In genomic region chr5:14660836-14661235, GRCh38 we compare ENCODE assay signal across 20 cellular contexts. TPM values are rescaled to one million over a fixed set of nuclear protein-coding genes. Genes with fewer than 3 reads are reported as not detected.
DNase-seq lines count a peak whose midpoint lies in the region; ATAC-seq and TF ChIP-seq lines count a peak whose summit lies in the region.
"Had no signal": no experiment of that assay in that cellular context is flagged by ENCODE, and none has a peak within 500 bp of the region (broad histone marks: within the 10 kb centered on the region; RNA-seq: fewer than 3 reads in every experiment).

No MANE protein-coding gene starts in this region.

- BruUV-seq in MCF 10A (replicated peaks; lab: Mats Ljungman, UMichigan), result no TSS peak

- H3K27me3 Mint-ChIP-seq in CD4-positive, CD25-positive, alpha-beta regulatory T cell, result no peaks in the 10 kb centered on the region
- H3K27me3 Mint-ChIP-seq in MCF 10A (ENCODE audit: insufficient read depth, unreplicated experiment) (no peaks in the 10 kb centered on the region), nephron (ENCODE audit: low read depth) (no peaks in the 10 kb centered on the region)

- H3K27me3 ChIP-seq in CD4-positive, CD25-positive, alpha-beta regulatory T cell (ENCODE audit: control insufficient read depth, insufficient read depth, low read length), result no peaks in the 10 kb centered on the region
- no peaks in the 10 kb centered on the region for H3K27me3 ChIP-seq in foreskin keratinocyte
- H3K27me3 ChIP-seq: tibial nerve had no signal

- H3K4me3 ChIP-seq in CD4-positive, CD25-positive, alpha-beta regulatory T cell (ENCODE audit: low read depth, low read length), result no peak overlapping the region
- H3K4me3 ChIP-seq: tibial nerve had no signal

- ATAC-seq in CD4-positive, CD25-positive, alpha-beta regulatory T cell (ENCODE audit: low read depth in 2 of 2), result no peak
- peak; percentile 10 for ATAC-seq in GM18861 (IDR thresholded peaks at IDR 0.05; ENCODE audit: unreplicated experiment)
- no peak for ATAC-seq in HG03095 (IDR thresholded peaks at IDR 0.05; ENCODE audit: unreplicated experiment)
- no peak for ATAC-seq in foreskin keratinocyte
- no peak for ATAC-seq in GM18511 (IDR thresholded peaks at IDR 0.05; ENCODE audit: unreplicated experiment)
- ATAC-seq: left cardiac atrium had no signal

- no peaks in the 10 kb centered on the region for H3K36me3 Mint-ChIP-seq in CD4-positive, CD25-positive, alpha-beta regulatory T cell
- H3K36me3 Mint-ChIP-seq in MCF 10A (ENCODE audit: insufficient read depth, unreplicated experiment) (peaks cover 6% of the 10 kb centered on the region), nephron (ENCODE audit: low read depth) (no peaks in the 10 kb centered on the region)

- CTCF ChIA-PET in MCF 10A (lab: Yijun Ruan, JAX), result interaction anchor here (0.6 to 1.8 kb wide), 4 partner anchors 12 to 518 kb away, joined by 3 to 17 read pairs (median 4); no protein-coding TSS in a partner anchor

- TF ChIP-seq CTCF in MCF 10A (IDR thresholded peaks at IDR 0.05; ENCODE audit: unreplicated experiment), result no peak
- TF ChIP-seq CTCF in nephron (IDR thresholded peaks at IDR 0.05; ENCODE audit: unreplicated experiment in 3 of 3), result no peak
- TF ChIP-seq CTCF in foreskin keratinocyte (conservative IDR thresholded peaks at IDR 0.05), result no peak

- no peak for DNase-seq in CD4-positive, CD25-positive, alpha-beta regulatory T cell
- no peak for DNase-seq in MCF 10A (ENCODE audit: unreplicated experiment)
- no peak for DNase-seq in foreskin keratinocyte
- DNase-seq: activated effector memory CD4-positive, alpha-beta T cell treated with Interleukin-2 at 50 U/mL for 16 hours; central memory CD4-positive, alpha-beta T cell; GDM1; GOT3; KBM-7; left cardiac atrium; MV-4-11; NCI-H1694 treated with DMSO at 0.1 percent for 48 hours; NCI-H748 treated with DMSO at 0.1 percent for 48 hours; posterior cingulate gyrus; SHP77 treated with DMSO at 0.1 percent for 48 hours; stimulated activated naive CD4-positive, alpha-beta T cell treated with Interleukin-2 at 50 U/mL for 16 hours had no signal

- H3K4me1 Mint-ChIP-seq in CD4-positive, CD25-positive, alpha-beta regulatory T cell, result peaks cover 7 to 55% (median 32%) of the 10 kb centered on the region in 4 donors
- H3K4me1 Mint-ChIP-seq in MCF 10A (ENCODE audit: insufficient read depth, unreplicated experiment), result peaks cover 20% of the 10 kb centered on the region
- peaks cover 15% of the 10 kb centered on the region for H3K4me1 Mint-ChIP-seq in nephron

- H3K27ac ChIP-seq in CD4-positive, CD25-positive, alpha-beta regulatory T cell (ENCODE audit: insufficient read depth, low read length, poor library complexity, severe bottlenecking), result no peak overlapping the region
- H3K27ac ChIP-seq in foreskin keratinocyte, result no peak overlapping the region
- H3K27ac ChIP-seq: tibial nerve had no signal

- H3K4me1 ChIP-seq in CD4-positive, CD25-positive, alpha-beta regulatory T cell (ENCODE audit: control insufficient read depth, insufficient read depth, low read length, poor library complexity, severe bottlenecking), result peaks cover 33% of the 10 kb centered on the region
- H3K4me1 ChIP-seq in foreskin keratinocyte, result peaks cover 16% of the 10 kb centered on the region

- no peaks in the 10 kb centered on the region for H3K9me3 Mint-ChIP-seq in CD4-positive, CD25-positive, alpha-beta regulatory T cell
- H3K9me3 Mint-ChIP-seq in MCF 10A (ENCODE audit: unreplicated experiment) (no peaks in the 10 kb centered on the region), nephron (no peaks in the 10 kb centered on the region)

- intact Hi-C loops in MCF 10A (cut with micrococcal nuclease), result no loop called here

- H3K27ac Mint-ChIP-seq in CD4-positive, CD25-positive, alpha-beta regulatory T cell, result peak overlapping the region in 1 of 3 donors; percentile 43
- peak overlapping the region; percentile 71 for H3K27ac Mint-ChIP-seq in MCF 10A (ENCODE audit: low read depth, unreplicated experiment)
- no peak overlapping the region for H3K27ac Mint-ChIP-seq in nephron

- no peaks in the 10 kb centered on the region for H3K9me3 ChIP-seq in CD4-positive, CD25-positive, alpha-beta regulatory T cell (ENCODE audit: control insufficient read depth in 2 of 2, low read length in 2 of 2)
- H3K9me3 ChIP-seq: tibial nerve had no signal

- peak overlapping the region; percentile 18 to 83 (median 58) for H3K4me3 Mint-ChIP-seq in CD4-positive, CD25-positive, alpha-beta regulatory T cell
- H3K4me3 Mint-ChIP-seq in MCF 10A (ENCODE audit: unreplicated experiment) (no peak overlapping the region), nephron (peak overlapping the region in 2 of 3 experiments; percentile 2 to 4)

- H3K36me3 ChIP-seq in CD4-positive, CD25-positive, alpha-beta regulatory T cell (ENCODE audit: control insufficient read depth, insufficient read depth, low read length), result peaks cover 3% of the 10 kb centered on the region
- H3K36me3 ChIP-seq: tibial nerve had no signal

- POLR2A ChIA-PET in MCF 10A (lab: Yijun Ruan, JAX), result interaction anchor here (0.7 to 2.6 kb wide), 8 partner anchors 9 to 625 kb away, joined by 3 to 14 read pairs (median 4); no protein-coding TSS in a partner anchor

RNA-seq across cellular contexts. Expression of gene OTULIN, which starts 3.7 kb away (rescaled TPM):
- 109 TPM for total RNA-seq in CD4-positive, CD25-positive, alpha-beta regulatory T cell
- 10 to 100 TPM; 22.8 to 37.5 (median 26.8) TPM for polyA plus RNA-seq in CD4-positive, CD25-positive, alpha-beta regulatory T cell
- 27.0 and 34.6 TPM in 2 replicates for total RNA-seq in MCF 10A (2022)
- 25.2 and 26.2 TPM in 2 replicates for total RNA-seq in foreskin keratinocyte
- 9.0 and 11.4 TPM in 2 replicates for polyA plus RNA-seq in foreskin keratinocyte
